In the genomic region with DNA sequence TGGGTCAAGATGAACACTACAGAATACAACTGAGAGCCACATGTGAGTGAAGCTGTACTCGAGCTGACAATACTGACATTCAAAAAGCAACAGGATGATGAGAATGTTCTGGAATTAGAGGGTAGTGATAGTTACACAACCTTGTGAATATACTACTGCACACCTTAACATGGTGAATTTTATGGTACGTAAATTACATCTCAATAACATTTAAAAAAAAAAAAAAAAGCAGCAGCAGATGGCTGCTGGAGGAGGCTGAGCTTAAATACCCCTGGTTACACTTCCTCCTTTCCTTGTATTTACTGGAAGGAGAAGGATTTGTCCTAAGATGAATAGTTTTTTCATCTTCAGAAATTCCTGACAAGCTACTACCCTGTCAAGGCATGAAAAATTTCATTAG, we compare ENCODE assay signal across 15 cellular contexts. TPM values are rescaled to one million over a fixed set of nuclear protein-coding genes. Genes with fewer than 3 reads are reported as not detected.
A peak's percentile ranks its signal among the peaks of the same experiment; 100 is the strongest.
DNase-seq lines count a peak whose midpoint lies in the region; ATAC-seq and TF ChIP-seq lines count a peak whose summit lies in the region.
"Had no signal": no experiment of that assay in that cellular context is flagged by ENCODE, and none has a peak within 500 bp of the region (broad histone marks: within the 10 kb centered on the region; RNA-seq: fewer than 3 reads in every experiment).

No MANE protein-coding gene starts in this region.

- intact Hi-C loops in left ventricle myocardium inferior (cut with micrococcal nuclease) (no loop called here), right cardiac atrium (cut with DNase I) (loop anchor here in 1 of 4 donors (5.0 kb wide), 1 partner anchor 139 kb away; no protein-coding TSS in a partner anchor), colonic mucosa (cut with DNase I) (no loop called here), mucosa of descending colon (cut with DNase I, micrococcal nuclease) (no loop called here)

- no peaks in the 10 kb centered on the region for H3K27me3 ChIP-seq in left ventricle myocardium inferior (ENCODE audit: low read depth)
- H3K27me3 ChIP-seq in right cardiac atrium (ENCODE audit: control insufficient read depth, insufficient read depth): no peaks in the 10 kb centered on the region
- no peaks in the 10 kb centered on the region for H3K27me3 ChIP-seq in colonic mucosa
- no peaks in the 10 kb centered on the region for H3K27me3 ChIP-seq in upper lobe of left lung
- H3K27me3 ChIP-seq: BE2C had no signal

- no peak overlapping the region for H3K9ac ChIP-seq in colonic mucosa (ENCODE audit: low read depth in 2 of 2, low read length in 2 of 2)

- DNase-seq in left ventricle myocardium inferior: no peak
- DNase-seq in right cardiac atrium: no peak
- no peak for DNase-seq in colonic mucosa
- DNase-seq in mucosa of descending colon: no peak
- DNase-seq in upper lobe of left lung: no peak
- no peak for DNase-seq in activated CD4-positive, CD25-positive, alpha-beta regulatory T cell treated with anti-CD3 and anti-CD28 coated beads, Interleukin-2, amount 50 U/mL, for 72 hours
- no peak for DNase-seq in DMS114 treated with DMSO at 0.1 percent for 48 hours (lab: John Stamatoyannopoulos, UW; ENCODE audit: unreplicated experiment)
- DNase-seq: BE2C; CD8-positive, alpha-beta T cell; COR-L47; DND-41; GDM1 had no signal

- H3K27ac ChIP-seq in left ventricle myocardium inferior (replicated peaks) (peak overlapping the region; percentile 60), right cardiac atrium (ENCODE audit: low read length) (no peak overlapping the region), colonic mucosa (peak overlapping the region; percentile 15), upper lobe of left lung (no peak overlapping the region)
- H3K27ac ChIP-seq: A549, C4-2B had no signal

- no peak for TF ChIP-seq POLR2A in upper lobe of left lung (IDR thresholded peaks at IDR 0.05)

- 83% methylated on average over 2 of the region's 2 CpGs for WGBS in right cardiac atrium
- WGBS in upper lobe of left lung, 2 donors: 79 to 94% methylated on average over 2 of the region's 2 CpGs

- H3K4me3 ChIP-seq in left ventricle myocardium inferior (no peak overlapping the region), right cardiac atrium (ENCODE audit: low read length) (no peak overlapping the region), colonic mucosa (no peak overlapping the region), mucosa of descending colon (no peak overlapping the region), upper lobe of left lung (no peak overlapping the region)
- H3K4me3 ChIP-seq: A549, HAP-1 had no signal

- H3K36me3 ChIP-seq in left ventricle myocardium inferior: no peaks in the 10 kb centered on the region
- no peaks in the 10 kb centered on the region for H3K36me3 ChIP-seq in colonic mucosa
- no peaks in the 10 kb centered on the region for H3K36me3 ChIP-seq in mucosa of descending colon (ENCODE audit: low read depth)
- no peaks in the 10 kb centered on the region for H3K36me3 ChIP-seq in upper lobe of left lung
- H3K36me3 ChIP-seq: BE2C, HAP-1 had no signal

- TF ChIP-seq EP300 in upper lobe of left lung (IDR thresholded peaks at IDR 0.05): no peak

- no peaks in the 10 kb centered on the region for H3K9me3 ChIP-seq in left ventricle myocardium inferior (replicated peaks)
- H3K9me3 ChIP-seq in right cardiac atrium (ENCODE audit: control insufficient read depth, low read length): no peaks in the 10 kb centered on the region
- no peaks in the 10 kb centered on the region for H3K9me3 ChIP-seq in colonic mucosa
- H3K9me3 ChIP-seq in mucosa of descending colon: no peaks in the 10 kb centered on the region
- H3K9me3 ChIP-seq in upper lobe of left lung: no peaks in the 10 kb centered on the region
- H3K9me3 ChIP-seq: A549, BE2C, HAP-1 had no signal

- ATAC-seq in right cardiac atrium: no peak
- peak; percentile 78 for ATAC-seq in mucosa of descending colon
- ATAC-seq in upper lobe of left lung (ENCODE audit: low FRiP score in 2 of 2): no peak
- ATAC-seq: CD8-positive, alpha-beta T cell had no signal

- H3K4me1 ChIP-seq in left ventricle myocardium inferior (peaks cover 34% of the 10 kb centered on the region), right cardiac atrium (ENCODE audit: control insufficient read depth, insufficient read depth, low read length) (no peaks in the 10 kb centered on the region), colonic mucosa (peaks cover 6% of the 10 kb centered on the region), mucosa of descending colon (ENCODE audit: low read depth) (peaks cover 21% of the 10 kb centered on the region), upper lobe of left lung (peaks cover 0 to 5% (median 2%) of the 10 kb centered on the region in 4 donors)
- H3K4me1 ChIP-seq: BE2C, HAP-1 had no signal

- TF ChIP-seq CTCF in left ventricle myocardium inferior (IDR thresholded peaks at IDR 0.05; ENCODE audit: borderline replicate concordance) (no peak), colonic mucosa (IDR thresholded peaks at IDR 0.05) (no peak), mucosa of descending colon (IDR thresholded peaks at IDR 0.05) (no peak), upper lobe of left lung (IDR thresholded peaks at IDR 0.05) (no peak)

RNA-seq across cellular contexts. Expression of gene CYP1B1, which starts 45.5 kb away (rescaled TPM):
- 17.7 TPM for total RNA-seq in left ventricle myocardium inferior
- total RNA-seq in right cardiac atrium: 100 to 1,000 TPM in 1 of 4 donors, 10 to 100 TPM in 3; 43.7 to 142 (median 53.4) TPM
- 10.1 TPM for polyA plus RNA-seq in right cardiac atrium
- total RNA-seq in colonic mucosa: 1 to 10 TPM; 1.3 to 3.5 TPM
- 10 to 100 TPM in 2 of 3 donors, 1 to 10 TPM in 1; 1.6 to 15.0 (median 13.8) TPM for total RNA-seq in mucosa of descending colon
- 10 to 100 TPM; 12.2 to 86.9 (median 26.1) TPM for total RNA-seq in upper lobe of left lung
- total RNA-seq: CD8-positive, alpha-beta T cell had no signal

Comparison
In these comparisons a context has a peak if more than half of its experiments do, and no peak if none do; other contexts are left out.
1. H3K27ac ChIP-seq: peak in left ventricle myocardium inferior (single experiment) and colonic mucosa (single experiment); none in right cardiac atrium (single experiment) and upper lobe of left lung (0 of 4).